Comparison of ENCODE assay signal across 14 cellular contexts in genomic region chrX:48383239-48383638, GRCh38. TPM values are rescaled to one million over a fixed set of nuclear protein-coding genes. Genes with fewer than 3 reads are reported as not detected.
"Had no signal": no experiment of that assay in that cellular context is flagged by ENCODE, and none has a peak within 500 bp of the region (broad histone marks: within the 10 kb centered on the region; RNA-seq: fewer than 3 reads in every experiment).

SSX4 (plus strand) TSS chrX:48383539; CDS start chrX:48384054, 515 bp downstream.

RNA-seq across cellular contexts. Expression of gene SSX4, which starts in this region (rescaled TPM):
- total RNA-seq: stomach, subcutaneous adipose tissue, suprapubic skin, temporal lobe, thoracic aorta, thyroid gland, tibial nerve, transverse colon, upper lobe of left lung, upper lobe of right lung, ureter, urinary bladder, uterus, vagina had no signal
- polyA plus RNA-seq: stomach, urinary bladder had no signal
